In genomic region chr20:58614984-58615760, GRCh38 we compare ENCODE assay signal across 17 cellular contexts.
"Had no signal": no experiment of that assay in that cellular context is flagged by ENCODE, and none has a peak within 500 bp of the region (broad histone marks: within the 10 kb centered on the region; RNA-seq: fewer than 3 reads in every experiment).

No MANE protein-coding gene starts in this region.

- H3K4me3 ChIP-seq: adrenal gland, esophagus muscularis mucosa had no signal

- DNase-seq: activated B cell treated with CpG ODN at 0.5 μM for 24 hours; activated CD4-positive, alpha-beta T cell treated with anti-CD3 and anti-CD28 coated beads for 48 hours; activated CD8-positive, alpha-beta T cell treated with anti-CD3 and anti-CD28 coated beads for 36 hours; activated effector memory CD4-positive, alpha-beta T cell treated with anti-CD3 and anti-CD28 coated beads, Interleukin-2, amount 50 U/mL, for 16 hours; activated T-cell treated with anti-CD3 and anti-CD28 coated beads, Interleukin-2, amount 50 U/mL, for 4 hours; adrenal gland; hypothalamus; kidney; left ventricle myocardium superior; mesendoderm; nucleus accumbens; stimulated activated CD4-positive, alpha-beta T cell treated with anti-CD3 and anti-CD28 coated beads, Interleukin-2, amount 100 ng/mL, for 48 hours had no signal

- H3K27ac Mint-ChIP-seq: activated B cell treated with CpG ODN at 0.5 μM for 24 hours; activated CD8-positive, alpha-beta T cell treated with anti-CD3 and anti-CD28 coated beads for 36 hours; activated naive CD4-positive, alpha-beta T cell treated with anti-CD3 and anti-CD28 coated beads, Interleukin-2, amount 50 U/mL, for 24 hours; natural killer cell treated with Interleukin-12 subunit alpha and Interleukin-12 subunit beta and Interleukin-15 and Interleukin-18, amount 100 ng/mL, for 72 hours; stimulated activated memory B cell treated with anti-CD40 and anti-IgM and Interleukin-4, amounts not matched to agents 10 μg/mL and 1 μg/mL and 100 μg/mL, for 72 hours had no signal

- H3K9me3 Mint-ChIP-seq: activated CD8-positive, alpha-beta T cell treated with anti-CD3 and anti-CD28 coated beads for 36 hours; activated naive CD4-positive, alpha-beta T cell treated with anti-CD3 and anti-CD28 coated beads, Interleukin-2, amount 50 U/mL, for 24 hours; natural killer cell treated with Interleukin-12 subunit alpha and Interleukin-12 subunit beta and Interleukin-15 and Interleukin-18, amount 100 ng/mL, for 72 hours had no signal

- H3K27ac ChIP-seq: adrenal gland, esophagus muscularis mucosa had no signal

- H3K4me3 Mint-ChIP-seq: activated B cell treated with CpG ODN at 0.5 μM for 24 hours; activated CD8-positive, alpha-beta T cell treated with anti-CD3 and anti-CD28 coated beads for 36 hours; activated naive CD4-positive, alpha-beta T cell treated with anti-CD3 and anti-CD28 coated beads, Interleukin-2, amount 50 U/mL, for 24 hours; activated T-cell treated with anti-CD3 and anti-CD28 coated beads, Interleukin-2, amount 50 U/mL, for 4 hours; natural killer cell treated with Interleukin-12 subunit alpha and Interleukin-12 subunit beta and Interleukin-15 and Interleukin-18, amount 100 ng/mL, for 72 hours; stimulated activated memory B cell treated with anti-CD40 and anti-IgM and Interleukin-4, amounts not matched to agents 10 μg/mL and 1 μg/mL and 100 μg/mL, for 72 hours had no signal

- FAIRE-seq: colon, kidney had no signal

- ATAC-seq: activated CD8-positive, alpha-beta T cell treated with anti-CD3 and anti-CD28 coated beads for 36 hours; activated T-cell treated with anti-CD3 and anti-CD28 coated beads, Interleukin-2, amount 50 U/mL, for 4 hours; left ventricle myocardium superior; natural killer cell treated with Interleukin-12 subunit alpha and Interleukin-12 subunit beta and Interleukin-15 and Interleukin-18, amount 100 ng/mL, for 72 hours; stimulated activated memory B cell treated with anti-CD40 and anti-IgM and Interleukin-4, amounts not matched to agents 10 μg/mL and 1 μg/mL and 100 μg/mL, for 72 hours had no signal

- H3K36me3 Mint-ChIP-seq: activated naive CD4-positive, alpha-beta T cell treated with anti-CD3 and anti-CD28 coated beads, Interleukin-2, amount 50 U/mL, for 24 hours; natural killer cell treated with Interleukin-12 subunit alpha and Interleukin-12 subunit beta and Interleukin-15 and Interleukin-18, amount 100 ng/mL, for 72 hours; stimulated activated memory B cell treated with anti-CD40 and anti-IgM and Interleukin-4, amounts not matched to agents 10 μg/mL and 1 μg/mL and 100 μg/mL, for 72 hours had no signal

- H3K4me1 Mint-ChIP-seq: activated B cell treated with CpG ODN at 0.5 μM for 24 hours; activated naive CD4-positive, alpha-beta T cell treated with anti-CD3 and anti-CD28 coated beads, Interleukin-2, amount 50 U/mL, for 24 hours; stimulated activated memory B cell treated with anti-CD40 and anti-IgM and Interleukin-4, amounts not matched to agents 10 μg/mL and 1 μg/mL and 100 μg/mL, for 72 hours had no signal

- H3K36me3 ChIP-seq: adrenal gland, esophagus muscularis mucosa had no signal

- H3K27me3 Mint-ChIP-seq: activated naive CD4-positive, alpha-beta T cell treated with anti-CD3 and anti-CD28 coated beads, Interleukin-2, amount 50 U/mL, for 24 hours had no signal

- H3K9me3 ChIP-seq: adrenal gland, esophagus muscularis mucosa had no signal

- H3K27me3 ChIP-seq: adrenal gland, esophagus muscularis mucosa had no signal
